ENCODE assay signal across 17 cellular contexts in genomic region chr10:10128387-10128786, GRCh38.
DNase-seq lines count a peak whose midpoint lies in the region; ATAC-seq and TF ChIP-seq lines count a peak whose summit lies in the region.
"Had no signal": no experiment of that assay in that cellular context is flagged by ENCODE, and none has a peak within 500 bp of the region (broad histone marks: within the 10 kb centered on the region; RNA-seq: fewer than 3 reads in every experiment).

No MANE protein-coding gene starts in this region.

- H3K27me3 ChIP-seq in mammary epithelial cell (ENCODE audit: insufficient read depth, low read length) = no peaks in the 10 kb centered on the region
- H3K27me3 ChIP-seq in RWPE2 (ENCODE audit: insufficient read depth, poor library complexity, severe bottlenecking) = no peaks in the 10 kb centered on the region
- H3K27me3 ChIP-seq in uterus = no peaks in the 10 kb centered on the region
- no peaks in the 10 kb centered on the region for H3K27me3 ChIP-seq in H9 (ENCODE audit: insufficient read depth, low read length)
- H3K27me3 ChIP-seq: BLaER1 treated with 17β-estradiol and CSF1 and Interleukin-3, amounts not matched to agents 10 nM and 100 nM; SJSA1 had no signal

- peak; percentile 71 for DNase-seq in MCF 10A (ENCODE audit: unreplicated experiment)
- no peak for DNase-seq in mammary epithelial cell
- no peak for DNase-seq in RWPE2 (ENCODE audit: low spot score)
- DNase-seq in fibroblast of mammary gland (ENCODE audit: low read depth) = peak; percentile 55
- DNase-seq in uterus = no peak
- no peak for DNase-seq in H9
- no peak for DNase-seq in osteocyte (ENCODE audit: extremely low spot score, unreplicated experiment)
- DNase-seq: 8988T, DMS 273 treated with DMSO at 0.1 percent for 48 hours, NCI-H1092 treated with DMSO at 0.1 percent for 48 hours, NCI-H187, NCI-H446, NCI-H774 had no signal

- 37% methylated on average over 3 of the region's 3 CpGs for WGBS in mammary epithelial cell (ENCODE audit: low coverage, missing lambda C conversion rate)
- WGBS in H9 (ENCODE audit: extremely low coverage, insufficient read length, low lambda C conversion rate) = no CpG with 5 or more reads among the region's 3 CpGs

- H3K27ac ChIP-seq in mammary epithelial cell (ENCODE audit: insufficient read depth, low read depth, low read length) (no peak overlapping the region), RWPE2 (ENCODE audit: poor library complexity, severe bottlenecking) (no peak overlapping the region), uterus (no peak overlapping the region), H9 (ENCODE audit: insufficient read length, low read depth, low read length) (no peak overlapping the region)
- H3K27ac ChIP-seq: BLaER1 treated with 17β-estradiol and CSF1 and Interleukin-3, amounts not matched to agents 10 nM and 100 nM; SJSA1 had no signal

- in situ Hi-C loops in mammary epithelial cell (cut with MboI; ENCODE audit: low sequenced_read_pairs in 2 of 2) = no loop called here

- H3K9ac ChIP-seq in mammary epithelial cell (ENCODE audit: insufficient read depth, low read length) = no peak overlapping the region
- H3K9ac ChIP-seq in H9 (ENCODE audit: extremely low read depth, insufficient read length, low read length) = no peak overlapping the region
- H3K9ac ChIP-seq: BLaER1 treated with 17β-estradiol and CSF1 and Interleukin-3, amounts not matched to agents 10 nM and 100 nM had no signal

- ATAC-seq in RWPE2 (ENCODE audit: low read depth) (peak; percentile 77), HG03354 (IDR thresholded peaks at IDR 0.05; ENCODE audit: poor library complexity, severe bottlenecking, unreplicated experiment) (no peak)

- no peak overlapping the region for H4K91ac ChIP-seq in H9 (ENCODE audit: insufficient read length, low read depth, low read length)

- H2BK5ac ChIP-seq in H9 (ENCODE audit: insufficient read length, low read length) = no peak overlapping the region

- H4K20me1 ChIP-seq in mammary epithelial cell (ENCODE audit: insufficient read depth, low read length) = no peaks in the 10 kb centered on the region
- H4K20me1 ChIP-seq in H9 (ENCODE audit: control insufficient read depth, insufficient read depth, insufficient read length) = no peaks in the 10 kb centered on the region
- H4K20me1 ChIP-seq: BLaER1 treated with 17β-estradiol and CSF1 and Interleukin-3, amounts not matched to agents 10 nM and 100 nM had no signal

- H3K4ac ChIP-seq in H9 (ENCODE audit: low read depth, low read length) = no peak overlapping the region

- H3K14ac ChIP-seq in H9 (ENCODE audit: insufficient read depth, low read length) = no peak overlapping the region

- H3T11ph ChIP-seq in H9 (ENCODE audit: low read length) = no peak overlapping the region

- H3K23me2 ChIP-seq in H9 (ENCODE audit: insufficient read length, low read depth, low read length, poor library complexity, severe bottlenecking) = no peaks in the 10 kb centered on the region

- H3K79me2 ChIP-seq in mammary epithelial cell (ENCODE audit: insufficient read depth, low read length) (no peaks in the 10 kb centered on the region), H9 (ENCODE audit: insufficient read depth, low read length) (no peaks in the 10 kb centered on the region)

- H2AFZ ChIP-seq in mammary epithelial cell (ENCODE audit: low read depth, low read length) (no peak overlapping the region), H9 (ENCODE audit: low read length) (no peak overlapping the region)

- no peak overlapping the region for H2BK12ac ChIP-seq in H9 (ENCODE audit: insufficient read length, low read depth, low read length)

- H3K36me3 ChIP-seq in mammary epithelial cell (ENCODE audit: insufficient read depth, low read length) = no peaks in the 10 kb centered on the region
- no peaks in the 10 kb centered on the region for H3K36me3 ChIP-seq in RWPE2 (ENCODE audit: low read depth)
- no peaks in the 10 kb centered on the region for H3K36me3 ChIP-seq in uterus
- H3K36me3 ChIP-seq: BLaER1 treated with 17β-estradiol and CSF1 and Interleukin-3, amounts not matched to agents 10 nM and 100 nM; SJSA1 had no signal

- H3K23ac ChIP-seq in H9 (ENCODE audit: insufficient read length, low read depth, low read length) = no peak overlapping the region

- intact Hi-C loops in MCF 10A (cut with micrococcal nuclease) (no loop called here), mammary epithelial cell (cut with micrococcal nuclease) (no loop called here), uterus (cut with DNase I; ENCODE audit: low total_unique reads) (no loop called here)

- H3K18ac ChIP-seq in H9 (ENCODE audit: insufficient read length, low read depth, low read length) = no peak overlapping the region

- H4K5ac ChIP-seq in H9 (ENCODE audit: insufficient read length, low read depth, low read length) = no peak overlapping the region

- no peaks in the 10 kb centered on the region for H3K79me1 ChIP-seq in H9 (ENCODE audit: insufficient read depth, low read depth, low read length, poor library complexity, severe bottlenecking)

- TF ChIP-seq CTCF in MCF 10A (IDR thresholded peaks at IDR 0.05; ENCODE audit: unreplicated experiment) = no peak
- TF ChIP-seq CTCF in mammary epithelial cell (conservative IDR thresholded peaks at IDR 0.05 in 1 of 2, IDR thresholded peaks at IDR 0.05 in 1 of 2; ENCODE audit: extremely low read depth in 1 of 2, insufficient read depth in 1 of 2, low read depth in 1 of 2, low read length in 2 of 2) = no peak
- TF ChIP-seq CTCF in RWPE2 (IDR thresholded peaks at IDR 0.05; ENCODE audit: poor library complexity, severe bottlenecking) = no peak
- no peak for TF ChIP-seq CTCF in fibroblast of mammary gland (conservative IDR thresholded peaks at IDR 0.05; ENCODE audit: control insufficient read depth, insufficient read depth, low read depth, low read length)
- no peak for TF ChIP-seq CTCF in uterus (IDR thresholded peaks at IDR 0.05)
- no peak for TF ChIP-seq CTCF in H9 (conservative IDR thresholded peaks at IDR 0.05)
- no peak for TF ChIP-seq CTCF in osteocyte (IDR thresholded peaks at IDR 0.05)

- H3K27me3 Mint-ChIP-seq in MCF 10A (ENCODE audit: insufficient read depth, unreplicated experiment) (no peaks in the 10 kb centered on the region), H9 (ENCODE audit: low read depth) (no peaks in the 10 kb centered on the region), osteocyte (ENCODE audit: unreplicated experiment) (peaks cover 2% of the 10 kb centered on the region)
- H3K27me3 Mint-ChIP-seq: IgD-negative memory B cell had no signal

- H3K4me2 ChIP-seq in mammary epithelial cell (ENCODE audit: insufficient read depth, low read depth, low read length) (no peak overlapping the region), H9 (ENCODE audit: insufficient read depth, insufficient read length, low read length) (no peak overlapping the region)
- H3K4me2 ChIP-seq: BLaER1 treated with 17β-estradiol and CSF1 and Interleukin-3, amounts not matched to agents 10 nM and 100 nM had no signal

- no peak for TF ChIP-seq POLR2A in uterus (IDR thresholded peaks at IDR 0.05)

- dilution Hi-C loops in mammary epithelial cell (cut with HindIII; ENCODE audit: low sequenced_read_pairs) = no loop called here

- peaks cover 7% of the 10 kb centered on the region for H3K9me3 ChIP-seq in mammary epithelial cell (replicated peaks; ENCODE audit: insufficient read depth, low read length)
- no peaks in the 10 kb centered on the region for H3K9me3 ChIP-seq in RWPE2 (ENCODE audit: severe bottlenecking)
- no peaks in the 10 kb centered on the region for H3K9me3 ChIP-seq in uterus
- no peaks in the 10 kb centered on the region for H3K9me3 ChIP-seq in H9 (ENCODE audit: control insufficient read depth, low read depth, low read length)

- no peak overlapping the region for H2AK5ac ChIP-seq in H9 (ENCODE audit: insufficient read length, low read length)

- no peak overlapping the region for H3K56ac ChIP-seq in H9 (ENCODE audit: insufficient read length, low read depth, low read length)

- H3K36me3 Mint-ChIP-seq in MCF 10A (ENCODE audit: insufficient read depth, unreplicated experiment) (no peaks in the 10 kb centered on the region), H9 (ENCODE audit: insufficient read depth in 1 of 3, low read depth in 3 of 3) (peaks cover 0 to 12% (median 0%) of the 10 kb centered on the region in 3 experiments; a peak in 4 of 7 replicates), osteocyte (ENCODE audit: unreplicated experiment) (no peaks in the 10 kb centered on the region)

- CTCF ChIA-PET in MCF 10A (lab: Yijun Ruan, JAX) = no interaction called here
- CTCF ChIA-PET in mammary epithelial cell (lab: Charles Lee; ENCODE audit: low non-redundant PET) = no interaction called here

- H4K8ac ChIP-seq in H9 (replicated peaks; ENCODE audit: insufficient read length, low read depth, low read length) = no peak overlapping the region

- BruUV-seq in MCF 10A (replicated peaks; lab: Mats Ljungman, UMichigan) = no TSS peak
- no TSS peak for BruUV-seq in mammary epithelial cell (replicated peaks; lab: Mats Ljungman, UMichigan)

- POLR2A ChIA-PET in MCF 10A (lab: Yijun Ruan, JAX) = interaction anchor here (0.6 to 1.1 kb wide), 2 partner anchors 17 to 630 kb away, joined by 3 read pairs; no protein-coding TSS in a partner anchor

- H3K4me3 Mint-ChIP-seq in MCF 10A (ENCODE audit: unreplicated experiment) = no peak overlapping the region
- no peak overlapping the region for H3K4me3 Mint-ChIP-seq in H9
- H3K4me3 Mint-ChIP-seq in osteocyte (ENCODE audit: unreplicated experiment) = no peak overlapping the region
- H3K4me3 Mint-ChIP-seq: IgD-negative memory B cell had no signal

- H3K27ac Mint-ChIP-seq in MCF 10A (ENCODE audit: low read depth, unreplicated experiment) (no peak overlapping the region), H9 (no peak overlapping the region; a peak in 1 of 7 replicates), osteocyte (ENCODE audit: unreplicated experiment) (no peak overlapping the region)
- H3K27ac Mint-ChIP-seq: IgD-negative memory B cell had no signal

- no peak overlapping the region for H3K4me3 ChIP-seq in mammary epithelial cell (replicated peaks in 1 of 3; ENCODE audit: insufficient read depth in 1 of 3, low read depth in 2 of 3, low read length in 3 of 3)
- H3K4me3 ChIP-seq in RWPE2 (ENCODE audit: severe bottlenecking) = no peak overlapping the region
- no peak overlapping the region for H3K4me3 ChIP-seq in fibroblast of mammary gland (ENCODE audit: control insufficient read depth, low read depth, low read length)
- H3K4me3 ChIP-seq in uterus = no peak overlapping the region
- H3K4me3 ChIP-seq: BLaER1 treated with 17β-estradiol and CSF1 and Interleukin-3, amounts not matched to agents 10 nM and 100 nM; SJSA1 had no signal

- no peak overlapping the region for H2BK15ac ChIP-seq in H9 (ENCODE audit: low read depth, low read length)

- no peak overlapping the region for H2BK120ac ChIP-seq in H9 (ENCODE audit: low read depth, low read length, poor library complexity, severe bottlenecking)

- H2BK20ac ChIP-seq in H9 (ENCODE audit: low read depth, low read length, poor library complexity, severe bottlenecking) = no peak overlapping the region

- H3K9me3 Mint-ChIP-seq in MCF 10A (ENCODE audit: unreplicated experiment) (no peaks in the 10 kb centered on the region), H9 (peaks cover 5 to 7% of the 10 kb centered on the region in 2 experiments; a peak in 4 of 5 replicates), osteocyte (ENCODE audit: unreplicated experiment) (no peaks in the 10 kb centered on the region)

- H3K4me1 Mint-ChIP-seq in MCF 10A (ENCODE audit: insufficient read depth, unreplicated experiment) (peaks cover 6% of the 10 kb centered on the region), H9 (no peaks in the 10 kb centered on the region), osteocyte (ENCODE audit: unreplicated experiment) (no peaks in the 10 kb centered on the region)

- H3K4me1 ChIP-seq in mammary epithelial cell (ENCODE audit: insufficient read depth, low read length) (no peaks in the 10 kb centered on the region), RWPE2 (ENCODE audit: insufficient read depth, poor library complexity, severe bottlenecking) (no peaks in the 10 kb centered on the region), uterus (no peaks in the 10 kb centered on the region), H9 (ENCODE audit: insufficient read depth, low read length) (no peaks in the 10 kb centered on the region)
- H3K4me1 ChIP-seq: SJSA1 had no signal

Comparison
In these comparisons a context has a peak if more than half of its experiments do, and no peak if none do; other contexts are left out.
1. DNase-seq: peak in MCF 10A (single experiment) and fibroblast of mammary gland (single experiment); none in mammary epithelial cell (single experiment), RWPE2 (single experiment), uterus (0 of 2), H9 (single experiment) and osteocyte (single experiment).